Comparison of ENCODE assay signal across 32 cellular contexts in genomic region chr7:103952408-103952807, GRCh38.
"Had no signal": no experiment of that assay in that cellular context is flagged by ENCODE, and none has a peak within 500 bp of the region (broad histone marks: within the 10 kb centered on the region; RNA-seq: fewer than 3 reads in every experiment).

No MANE protein-coding gene starts in this region.

- H3K4me3 ChIP-seq: adrenal gland, ascending aorta, body of pancreas, breast epithelium, cardiac muscle cell had no signal

- H3K36me3 ChIP-seq: adrenal gland, ascending aorta, brain microvascular endothelial cell, breast epithelium, cardiac muscle cell had no signal

- H3K9me3 ChIP-seq: adrenal gland, ascending aorta, body of pancreas, breast epithelium had no signal

- DNase-seq: activated effector memory CD4-positive, alpha-beta T cell treated with anti-CD3 and anti-CD28 coated beads, Interleukin-2, amount 50 U/mL, for 16 hours; activated effector memory CD4-positive, alpha-beta T cell treated with Interleukin-2 at 50 U/mL for 16 hours; activated gamma-delta T cell; activated gamma-delta T cell treated with Interleukin-2 at 50 U/mL for 16 hours; activated naive CD4-positive, alpha-beta T cell; activated naive CD4-positive, alpha-beta T cell treated with anti-CD3 and anti-CD28 coated beads for 36 hours; activated naive CD4-positive, alpha-beta T cell treated with anti-CD3 and anti-CD28 coated beads, Interleukin-2, amount 10 ng/mL, durations not matched to agents 7 days and 5 days; activated naive CD4-positive, alpha-beta T cell treated with anti-CD3 and anti-CD28 coated beads, Interleukin-2, amount 50 U/mL, for 16 hours; activated naive CD4-positive, alpha-beta T cell treated with Interleukin-2 at 50 U/mL for 16 hours; activated naive CD8-positive, alpha-beta T cell treated with anti-CD3 and anti-CD28 coated beads for 36 hours; activated naive CD8-positive, alpha-beta T cell treated with anti-CD3 and anti-CD28 coated beads, Interleukin-2, amount 10 ng/mL, durations not matched to agents 7 days and 5 days; activated naive CD8-positive, alpha-beta T cell treated with anti-CD3 and anti-CD28 coated beads, Interleukin-2, amount 50 U/mL, for 24 hours; activated T-cell treated with anti-CD3 and anti-CD28 coated beads, Interleukin-2, amount 50 U/mL, for 1 hour; activated T-cell treated with anti-CD3 and anti-CD28 coated beads, Interleukin-2, amount 50 U/mL, for 24 hours; activated T-cell treated with anti-CD3 and anti-CD28 coated beads, Interleukin-2, amount 50 U/mL, for 4 hours; activated T-cell treated with anti-CD3 and anti-CD28 coated beads, Interleukin-2, amount 50 U/mL, for 48 hours; activated T-cell treated with anti-CD3 and anti-CD28 coated beads, Interleukin-2, amount 50 U/mL, for 72 hours; adrenal gland; amniotic stem cell; amygdala; anterior cingulate cortex; aorta; body of pancreas; brain microvascular endothelial cell; caudate nucleus; central memory CD4-positive, alpha-beta T cell; cerebellar nuclear complex had no signal

- H3K27me3 ChIP-seq: adrenal gland, ascending aorta, body of pancreas, brain microvascular endothelial cell, breast epithelium, cardiac muscle cell had no signal

- FAIRE-seq: astrocyte, bronchial epithelial cell had no signal

- H3K27ac ChIP-seq: adrenal gland, ascending aorta, body of pancreas, brain microvascular endothelial cell, breast epithelium, cardiac muscle cell had no signal
